ENCODE assay signal across 8 cellular contexts in the genomic region with DNA sequence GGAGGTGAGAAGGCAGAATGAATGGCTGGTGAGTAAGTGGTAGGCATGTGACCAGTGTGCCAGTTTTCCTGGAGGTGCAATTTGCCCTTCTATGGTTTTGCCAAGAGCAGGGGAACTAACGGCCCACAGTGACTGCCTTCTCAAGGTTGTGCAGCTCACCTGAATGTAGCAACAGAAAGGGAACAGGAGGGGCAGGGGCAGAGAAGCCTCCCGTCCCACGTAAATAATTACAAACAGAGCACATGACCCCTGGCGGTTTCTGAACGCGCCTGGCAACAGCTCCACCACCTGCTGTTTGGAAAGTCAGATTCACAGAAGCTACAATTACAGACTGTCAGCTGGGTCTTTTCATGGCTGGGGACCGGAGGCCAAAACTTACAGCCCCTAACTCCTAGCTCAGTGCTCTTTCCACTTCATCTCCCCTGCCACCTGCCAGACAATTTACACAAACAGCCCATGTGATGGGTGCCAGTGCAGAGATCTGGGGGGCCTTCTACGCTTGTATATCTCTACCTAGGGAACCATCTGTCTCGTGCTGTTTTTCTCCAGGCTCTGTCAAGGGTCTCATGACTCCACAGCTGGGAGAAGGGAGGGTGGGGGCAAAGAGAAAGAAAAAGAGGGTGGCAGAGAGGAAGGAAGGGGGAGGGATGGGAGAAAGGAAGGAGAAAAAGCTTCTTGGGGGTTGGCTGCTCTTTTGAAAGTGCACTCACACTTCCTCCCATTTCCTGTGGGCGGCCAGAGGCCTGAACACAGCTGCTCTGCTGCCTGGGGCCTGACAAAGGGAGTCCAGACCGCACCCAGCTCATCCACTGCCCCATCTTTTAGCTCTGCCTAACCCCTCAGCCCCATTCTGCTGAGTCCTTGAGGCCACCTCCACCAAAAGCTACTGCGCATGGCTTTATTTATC.
DNase-seq lines count a peak whose midpoint lies in the region; ATAC-seq and TF ChIP-seq lines count a peak whose summit lies in the region.

No MANE protein-coding gene starts in this region.

- peak in 2 of 3 experiments; percentile 15 to 17 for TF ChIP-seq CTCF in ascending aorta (IDR thresholded peaks at IDR 0.05)
- peak in 1 of 2 donors; percentile 10 for TF ChIP-seq CTCF in right atrium auricular region (IDR thresholded peaks at IDR 0.05)
- TF ChIP-seq CTCF in sigmoid colon (IDR thresholded peaks at IDR 0.05): peak; percentile 14 to 44 (median 41)

- H3K4me3 ChIP-seq in ascending aorta (no peak overlapping the region), right atrium auricular region (no peak overlapping the region), sigmoid colon (no peak overlapping the region)

- intact Hi-C loops in ascending aorta (cut with DNase I) (loop anchor here (2.0 to 5.0 kb wide), 2 partner anchors 39 to 147 kb away; a partner anchor contains a TSS), sigmoid colon (cut with DNase I) (loop anchor here (1.0 to 2.0 kb wide), 2 partner anchors 148 to 207 kb away; a partner anchor contains a TSS)

- ATAC-seq in GM21619 (IDR thresholded peaks at IDR 0.05; ENCODE audit: unreplicated experiment) (peak; percentile 64), SK-N-SH treated with all-trans-retinoic acid at 6 μM for 48 hours (peak; percentile 80)

- H3K27ac ChIP-seq in ascending aorta: peak overlapping the region; percentile 84 to 89
- peak overlapping the region; percentile 85 to 86 for H3K27ac ChIP-seq in right atrium auricular region
- peak overlapping the region; percentile 74 to 84 (median 80) for H3K27ac ChIP-seq in sigmoid colon

- DNase-seq in ELR (ENCODE audit: low read depth) (peak; percentile 84), LHCN-M2 (ENCODE audit: low read depth) (peak; percentile 96), ascending aorta (ENCODE audit: low spot score in 2 of 2) (peak; percentile 54 to 83), right atrium auricular region (ENCODE audit: low spot score) (peak; percentile 84), sigmoid colon (peak; percentile 93), ecto neural progenitor cell (ENCODE audit: low spot score) (no peak)

- peak in 1 of 4 donors; percentile 9 for TF ChIP-seq EP300 in sigmoid colon (IDR thresholded peaks at IDR 0.05)

- no peak for TF ChIP-seq POLR2A in sigmoid colon (IDR thresholded peaks at IDR 0.05)

- WGBS in sigmoid colon, 2 donors: 19 to 62% methylated on average over 12 of the region's 12 CpGs

- H3K9me3 ChIP-seq in ascending aorta: no peaks in the 10 kb centered on the region
- no peaks in the 10 kb centered on the region for H3K9me3 ChIP-seq in right atrium auricular region
- no peaks in the 10 kb centered on the region for H3K9me3 ChIP-seq in sigmoid colon

- H3K27me3 ChIP-seq in ascending aorta: no peaks in the 10 kb centered on the region
- no peaks in the 10 kb centered on the region for H3K27me3 ChIP-seq in right atrium auricular region
- no peaks in the 10 kb centered on the region for H3K27me3 ChIP-seq in sigmoid colon

- H3K4me1 ChIP-seq in ascending aorta: peaks cover 22 to 28% of the 10 kb centered on the region in 2 donors
- peaks cover 0 to 47% of the 10 kb centered on the region in 2 donors for H3K4me1 ChIP-seq in right atrium auricular region
- H3K4me1 ChIP-seq in sigmoid colon: peaks cover 0 to 39% (median 29%) of the 10 kb centered on the region in 4 donors

- peaks cover 26 to 49% of the 10 kb centered on the region in 2 donors for H3K36me3 ChIP-seq in ascending aorta
- H3K36me3 ChIP-seq in right atrium auricular region: peaks cover 48% of the 10 kb centered on the region
- H3K36me3 ChIP-seq in sigmoid colon: peaks cover 9 to 68% (median 24%) of the 10 kb centered on the region in 4 donors

TF ChIP-seq in SK-N-SH treated with all-trans-retinoic acid at 6 μM for 48 hours, 23 proteins besides CTCF, POLR2A, EP300 and RAD21 (continues in another document):
- TF ChIP-seq ZNF70 (CRISPR knock-in tag; IDR thresholded peaks at IDR 0.05): no peak
- no peak for TF ChIP-seq ZNF8 (CRISPR knock-in tag; IDR thresholded peaks at IDR 0.05)
- no peak for TF ChIP-seq ZC3H10 (CRISPR knock-in tag; IDR thresholded peaks at IDR 0.05)
- TF ChIP-seq, protein P1, sequence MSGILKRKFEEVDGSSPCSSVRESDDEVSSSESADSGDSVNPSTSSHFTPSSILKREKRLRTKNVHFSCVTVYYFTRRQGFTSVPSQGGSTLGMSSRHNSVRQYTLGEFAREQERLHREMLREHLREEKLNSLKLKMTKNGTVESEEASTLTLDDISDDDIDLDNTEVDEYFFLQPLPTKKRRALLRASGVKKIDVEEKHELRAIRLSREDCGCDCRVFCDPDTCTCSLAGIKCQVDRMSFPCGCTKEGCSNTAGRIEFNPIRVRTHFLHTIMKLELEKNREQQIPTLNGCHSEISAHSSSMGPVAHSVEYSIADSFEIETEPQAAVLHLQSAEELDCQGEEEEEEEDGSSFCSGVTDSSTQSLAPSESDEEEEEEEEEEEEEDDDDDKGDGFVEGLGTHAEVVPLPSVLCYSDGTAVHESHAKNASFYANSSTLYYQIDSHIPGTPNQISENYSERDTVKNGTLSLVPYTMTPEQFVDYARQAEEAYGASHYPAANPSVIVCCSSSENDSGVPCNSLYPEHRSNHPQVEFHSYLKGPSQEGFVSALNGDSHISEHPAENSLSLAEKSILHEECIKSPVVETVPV (CRISPR knock-in tag; IDR thresholded peaks at IDR 0.05): no peak
- no peak for TF ChIP-seq ZFP30 (CRISPR knock-in tag; IDR thresholded peaks at IDR 0.05)
- TF ChIP-seq RARB (CRISPR knock-in tag; IDR thresholded peaks at IDR 0.05): no peak
- TF ChIP-seq PPARA (CRISPR knock-in tag; IDR thresholded peaks at IDR 0.05; ENCODE audit: borderline replicate concordance): no peak
- TF ChIP-seq, protein P2, sequence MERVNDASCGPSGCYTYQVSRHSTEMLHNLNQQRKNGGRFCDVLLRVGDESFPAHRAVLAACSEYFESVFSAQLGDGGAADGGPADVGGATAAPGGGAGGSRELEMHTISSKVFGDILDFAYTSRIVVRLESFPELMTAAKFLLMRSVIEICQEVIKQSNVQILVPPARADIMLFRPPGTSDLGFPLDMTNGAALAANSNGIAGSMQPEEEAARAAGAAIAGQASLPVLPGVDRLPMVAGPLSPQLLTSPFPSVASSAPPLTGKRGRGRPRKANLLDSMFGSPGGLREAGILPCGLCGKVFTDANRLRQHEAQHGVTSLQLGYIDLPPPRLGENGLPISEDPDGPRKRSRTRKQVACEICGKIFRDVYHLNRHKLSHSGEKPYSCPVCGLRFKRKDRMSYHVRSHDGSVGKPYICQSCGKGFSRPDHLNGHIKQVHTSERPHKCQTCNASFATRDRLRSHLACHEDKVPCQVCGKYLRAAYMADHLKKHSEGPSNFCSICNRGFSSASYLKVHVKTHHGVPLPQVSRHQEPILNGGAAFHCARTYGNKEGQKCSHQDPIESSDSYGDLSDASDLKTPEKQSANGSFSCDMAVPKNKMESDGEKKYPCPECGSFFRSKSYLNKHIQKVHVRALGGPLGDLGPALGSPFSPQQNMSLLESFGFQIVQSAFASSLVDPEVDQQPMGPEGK (CRISPR knock-in tag; IDR thresholded peaks at IDR 0.05; ENCODE audit: borderline replicate concordance): no peak
- TF ChIP-seq, protein P3, sequence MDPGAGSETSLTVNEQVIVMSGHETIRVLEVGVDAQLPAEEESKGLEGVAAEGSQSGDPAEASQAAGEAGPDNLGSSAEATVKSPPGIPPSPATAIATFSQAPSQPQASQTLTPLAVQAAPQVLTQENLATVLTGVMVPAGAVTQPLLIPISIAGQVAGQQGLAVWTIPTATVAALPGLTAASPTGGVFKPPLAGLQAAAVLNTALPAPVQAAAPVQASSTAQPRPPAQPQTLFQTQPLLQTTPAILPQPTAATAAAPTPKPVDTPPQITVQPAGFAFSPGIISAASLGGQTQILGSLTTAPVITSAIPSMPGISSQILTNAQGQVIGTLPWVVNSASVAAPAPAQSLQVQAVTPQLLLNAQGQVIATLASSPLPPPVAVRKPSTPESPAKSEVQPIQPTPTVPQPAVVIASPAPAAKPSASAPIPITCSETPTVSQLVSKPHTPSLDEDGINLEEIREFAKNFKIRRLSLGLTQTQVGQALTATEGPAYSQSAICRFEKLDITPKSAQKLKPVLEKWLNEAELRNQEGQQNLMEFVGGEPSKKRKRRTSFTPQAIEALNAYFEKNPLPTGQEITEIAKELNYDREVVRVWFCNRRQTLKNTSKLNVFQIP (CRISPR knock-in tag; IDR thresholded peaks at IDR 0.05; ENCODE audit: borderline replicate concordance, low read depth): no peak
- no peak for TF ChIP-seq SNAI2 (CRISPR knock-in tag; IDR thresholded peaks at IDR 0.05)
- TF ChIP-seq GLIS3 (CRISPR knock-in tag; IDR thresholded peaks at IDR 0.05): no peak
- TF ChIP-seq, protein P4, sequence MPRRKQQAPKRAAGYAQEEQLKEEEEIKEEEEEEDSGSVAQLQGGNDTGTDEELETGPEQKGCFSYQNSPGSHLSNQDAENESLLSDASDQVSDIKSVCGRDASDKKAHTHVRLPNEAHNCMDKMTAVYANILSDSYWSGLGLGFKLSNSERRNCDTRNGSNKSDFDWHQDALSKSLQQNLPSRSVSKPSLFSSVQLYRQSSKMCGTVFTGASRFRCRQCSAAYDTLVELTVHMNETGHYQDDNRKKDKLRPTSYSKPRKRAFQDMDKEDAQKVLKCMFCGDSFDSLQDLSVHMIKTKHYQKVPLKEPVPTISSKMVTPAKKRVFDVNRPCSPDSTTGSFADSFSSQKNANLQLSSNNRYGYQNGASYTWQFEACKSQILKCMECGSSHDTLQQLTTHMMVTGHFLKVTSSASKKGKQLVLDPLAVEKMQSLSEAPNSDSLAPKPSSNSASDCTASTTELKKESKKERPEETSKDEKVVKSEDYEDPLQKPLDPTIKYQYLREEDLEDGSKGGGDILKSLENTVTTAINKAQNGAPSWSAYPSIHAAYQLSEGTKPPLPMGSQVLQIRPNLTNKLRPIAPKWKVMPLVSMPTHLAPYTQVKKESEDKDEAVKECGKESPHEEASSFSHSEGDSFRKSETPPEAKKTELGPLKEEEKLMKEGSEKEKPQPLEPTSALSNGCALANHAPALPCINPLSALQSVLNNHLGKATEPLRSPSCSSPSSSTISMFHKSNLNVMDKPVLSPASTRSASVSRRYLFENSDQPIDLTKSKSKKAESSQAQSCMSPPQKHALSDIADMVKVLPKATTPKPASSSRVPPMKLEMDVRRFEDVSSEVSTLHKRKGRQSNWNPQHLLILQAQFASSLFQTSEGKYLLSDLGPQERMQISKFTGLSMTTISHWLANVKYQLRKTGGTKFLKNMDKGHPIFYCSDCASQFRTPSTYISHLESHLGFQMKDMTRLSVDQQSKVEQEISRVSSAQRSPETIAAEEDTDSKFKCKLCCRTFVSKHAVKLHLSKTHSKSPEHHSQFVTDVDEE (CRISPR knock-in tag; IDR thresholded peaks at IDR 0.05): no peak
- no peak for TF ChIP-seq ZNF565 (CRISPR knock-in tag; conservative IDR thresholded peaks at IDR 0.05; ENCODE audit: low read depth)
